In the genomic region with DNA sequence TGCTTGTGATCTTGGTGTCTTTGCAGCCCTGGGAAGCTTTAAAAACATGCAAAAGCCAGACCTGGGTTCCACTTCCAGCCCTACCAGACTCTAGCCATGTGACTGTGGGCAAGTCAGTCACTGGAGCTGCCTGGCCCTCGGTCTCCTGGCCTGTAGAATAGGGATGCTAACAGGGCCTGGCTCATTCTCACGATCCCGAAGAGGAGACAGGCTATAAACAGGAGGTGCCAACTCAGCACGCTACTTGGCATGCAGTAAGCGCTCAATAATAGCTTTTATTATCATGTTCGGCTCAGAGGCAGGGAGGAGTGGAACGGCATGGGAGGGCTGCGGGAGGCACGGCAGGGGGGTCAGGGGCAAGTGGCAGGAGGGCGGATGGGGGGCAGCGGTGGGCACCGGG, we compare ENCODE assay signal across 12 cellular contexts. TPM values are rescaled to one million over a fixed set of nuclear protein-coding genes. Genes with fewer than 3 reads are reported as not detected.
A peak's percentile ranks its signal among the peaks of the same experiment; 100 is the strongest.
DNase-seq lines count a peak whose midpoint lies in the region; ATAC-seq and TF ChIP-seq lines count a peak whose summit lies in the region.
"Had no signal": no experiment of that assay in that cellular context is flagged by ENCODE, and none has a peak within 500 bp of the region (broad histone marks: within the 10 kb centered on the region; RNA-seq: fewer than 3 reads in every experiment).

No MANE protein-coding gene starts in this region.

- no peak overlapping the region for H3K4me3 Mint-ChIP-seq in activated T-cell treated with anti-CD3 and anti-CD28 coated beads, Interleukin-2, amount 50 U/mL, for 24 hours
- peak overlapping the region; percentile 34 to 74 (median 36) for H3K4me3 Mint-ChIP-seq in T-cell
- peak overlapping the region; percentile 76 for H3K4me3 Mint-ChIP-seq in glutamatergic neuron (ENCODE audit: unreplicated experiment)
- peak overlapping the region; percentile 24 to 44 for H3K4me3 Mint-ChIP-seq in stimulated activated naive CD8-positive, alpha-beta T cell treated with anti-CD3 and anti-CD28 coated beads, Interleukin-15, amount 100 ng/mL, for 72 hours

- peaks cover 18 to 73% (median 47%) of the 10 kb centered on the region in 9 donors for H3K4me1 ChIP-seq in heart right ventricle
- H3K4me1 ChIP-seq in upper lobe of right lung, result peaks cover 33% of the 10 kb centered on the region

- no peaks in the 10 kb centered on the region for H3K9me3 Mint-ChIP-seq in activated T-cell treated with anti-CD3 and anti-CD28 coated beads, Interleukin-2, amount 50 U/mL, for 24 hours
- no peaks in the 10 kb centered on the region for H3K9me3 Mint-ChIP-seq in T-cell
- peaks cover 17% of the 10 kb centered on the region for H3K9me3 Mint-ChIP-seq in glutamatergic neuron (ENCODE audit: unreplicated experiment)
- no peaks in the 10 kb centered on the region for H3K9me3 Mint-ChIP-seq in stimulated activated naive CD8-positive, alpha-beta T cell treated with anti-CD3 and anti-CD28 coated beads, Interleukin-15, amount 100 ng/mL, for 72 hours
- H3K9me3 Mint-ChIP-seq: activated CD4-positive, alpha-beta T cell treated with anti-CD3 and anti-CD28 coated beads, Interleukin-2, amount 10 ng/mL, durations not matched to agents 7 days and 5 days had no signal

- H3K27ac ChIP-seq in heart right ventricle (no peak overlapping the region), upper lobe of right lung (no peak overlapping the region)
- H3K27ac ChIP-seq: adrenal gland had no signal

- peaks cover 9% of the 10 kb centered on the region for H3K27me3 Mint-ChIP-seq in activated T-cell treated with anti-CD3 and anti-CD28 coated beads, Interleukin-2, amount 50 U/mL, for 24 hours
- H3K27me3 Mint-ChIP-seq in T-cell (peaks cover 4 to 6% of the 10 kb centered on the region in 2 donors), glutamatergic neuron (ENCODE audit: unreplicated experiment) (peaks cover 18% of the 10 kb centered on the region)
- peaks cover 9% of the 10 kb centered on the region for H3K27me3 Mint-ChIP-seq in stimulated activated naive CD8-positive, alpha-beta T cell treated with anti-CD3 and anti-CD28 coated beads, Interleukin-15, amount 100 ng/mL, for 72 hours

- POLR2A ChIA-PET in T-cell (lab: Charles Lee), result interaction anchor here in 1 of 2 donors (0.6 kb wide), 1 partner anchor 17 kb away, joined by 12 read pairs; no protein-coding TSS in a partner anchor

- no peaks in the 10 kb centered on the region for H3K9me3 ChIP-seq in heart right ventricle
- H3K9me3 ChIP-seq in upper lobe of right lung, result no peaks in the 10 kb centered on the region
- H3K9me3 ChIP-seq: adrenal gland had no signal

- no peak for ATAC-seq in T-cell (replicated peaks in 1 of 4)
- ATAC-seq in stimulated activated naive CD8-positive, alpha-beta T cell treated with anti-CD3 and anti-CD28 coated beads, Interleukin-15, amount 100 ng/mL, for 72 hours, result no peak
- no peak for ATAC-seq in heart right ventricle
- ATAC-seq in upper lobe of right lung, result no peak

- peaks cover 0 to 23% (median 15%) of the 10 kb centered on the region in 9 donors for H3K36me3 ChIP-seq in heart right ventricle
- H3K36me3 ChIP-seq in upper lobe of right lung, result peaks cover 13% of the 10 kb centered on the region

- H3K4me3 ChIP-seq in heart right ventricle, result no peak overlapping the region
- H3K4me3 ChIP-seq in upper lobe of right lung, result no peak overlapping the region

- H3K27ac Mint-ChIP-seq in activated T-cell treated with anti-CD3 and anti-CD28 coated beads, Interleukin-2, amount 50 U/mL, for 24 hours, result peak overlapping the region; percentile 47
- H3K27ac Mint-ChIP-seq in T-cell, result no peak overlapping the region
- no peak overlapping the region for H3K27ac Mint-ChIP-seq in glutamatergic neuron (ENCODE audit: unreplicated experiment)
- H3K27ac Mint-ChIP-seq in stimulated activated naive CD8-positive, alpha-beta T cell treated with anti-CD3 and anti-CD28 coated beads, Interleukin-15, amount 100 ng/mL, for 72 hours, result peak overlapping the region; percentile 54 to 65
- H3K27ac Mint-ChIP-seq: activated CD4-positive, alpha-beta T cell treated with anti-CD3 and anti-CD28 coated beads, Interleukin-2, amount 10 ng/mL, durations not matched to agents 7 days and 5 days had no signal

- intact Hi-C loops in heart right ventricle (cut with DNase I), result loop anchor here in 5 of 10 donors (5.0 to 10.0 kb wide), 4 partner anchors 67 to 328 kb away; no protein-coding TSS in a partner anchor
- intact Hi-C loops in upper lobe of right lung (cut with DNase I), result no loop called here

- WGBS in heart right ventricle, 2 donors, result 80 to 85% methylated on average over 12 of the region's 12 CpGs

- H3K27me3 ChIP-seq in heart right ventricle, result peaks cover 0 to 12% (median 2%) of the 10 kb centered on the region in 7 donors
- no peaks in the 10 kb centered on the region for H3K27me3 ChIP-seq in upper lobe of right lung
- H3K27me3 ChIP-seq: adrenal gland had no signal

- CTCF ChIA-PET in T-cell (lab: Charles Lee), result interaction anchor here in 1 of 2 donors (0.6 to 0.7 kb wide), 3 partner anchors 15 to 727 kb away, joined by 3 to 8 read pairs (median 7); no protein-coding TSS in a partner anchor

- TF ChIP-seq CTCF in glutamatergic neuron (IDR thresholded peaks at IDR 0.05; ENCODE audit: partially characterized antibody, unreplicated experiment), result no peak
- TF ChIP-seq CTCF in heart right ventricle (IDR thresholded peaks at IDR 0.05), result no peak
- TF ChIP-seq CTCF in upper lobe of right lung (IDR thresholded peaks at IDR 0.05), result no peak

- H3K4me1 Mint-ChIP-seq in activated T-cell treated with anti-CD3 and anti-CD28 coated beads, Interleukin-2, amount 50 U/mL, for 24 hours (ENCODE audit: low read depth), result peaks cover 37% of the 10 kb centered on the region
- peaks cover 23 to 43% (median 27%) of the 10 kb centered on the region in 3 donors for H3K4me1 Mint-ChIP-seq in T-cell
- H3K4me1 Mint-ChIP-seq in glutamatergic neuron (ENCODE audit: low read depth, unreplicated experiment), result peaks cover 6% of the 10 kb centered on the region
- peaks cover 71% of the 10 kb centered on the region for H3K4me1 Mint-ChIP-seq in stimulated activated naive CD8-positive, alpha-beta T cell treated with anti-CD3 and anti-CD28 coated beads, Interleukin-15, amount 100 ng/mL, for 72 hours

- H3K36me3 Mint-ChIP-seq in activated T-cell treated with anti-CD3 and anti-CD28 coated beads, Interleukin-2, amount 50 U/mL, for 24 hours (ENCODE audit: low read depth), result peaks cover 36% of the 10 kb centered on the region
- H3K36me3 Mint-ChIP-seq in T-cell, result no peaks in the 10 kb centered on the region
- H3K36me3 Mint-ChIP-seq in glutamatergic neuron (ENCODE audit: unreplicated experiment), result no peaks in the 10 kb centered on the region

- DNase-seq in activated T-cell treated with anti-CD3 and anti-CD28 coated beads, Interleukin-2, amount 50 U/mL, for 24 hours, result no peak
- DNase-seq in activated T-cell treated with anti-CD3 and anti-CD28 coated beads for 4 hours (no peak), T-cell (no peak), glutamatergic neuron (no peak), heart right ventricle (no peak), upper lobe of right lung (no peak)
- DNase-seq in stimulated activated naive CD8-positive, alpha-beta T cell treated with anti-CD3 and anti-CD28 coated beads, Interleukin-15, amount 100 ng/mL, for 72 hours, result no peak
- no peak for DNase-seq in activated effector memory CD4-positive, alpha-beta T cell treated with anti-CD3 and anti-CD28 coated beads, Interleukin-2, amount 50 U/mL, for 16 hours
- DNase-seq: activated CD4-positive, alpha-beta T cell treated with anti-CD3 and anti-CD28 coated beads, Interleukin-2, amount 10 ng/mL, durations not matched to agents 7 days and 5 days; NCI-H2081 treated with DMSO at 0.1 percent for 48 hours had no signal

RNA-seq across cellular contexts. Expression of gene CTXN1, which starts 1.7 kb away (rescaled TPM):
- total RNA-seq in T-cell (under 1 TPM in 4 of 5 donors, not detected in 1; 0.19 to 0.47 (median 0.30) TPM), glutamatergic neuron (ENCODE audit: unreplicated experiment) (90.6 TPM), heart right ventricle (under 1 TPM in 6 of 10 donors, not detected in 4; 0.18 to 0.44 (median 0.24) TPM), upper lobe of right lung (1.2 TPM)
- under 1 TPM in 1 of 2 donors, not detected in 1; 0.74 TPM for polyA plus RNA-seq in heart right ventricle
- total RNA-seq: activated CD4-positive, alpha-beta T cell treated with anti-CD3 and anti-CD28 coated beads, Interleukin-2, amount 10 ng/mL, durations not matched to agents 7 days and 5 days had no signal

RNA-seq across cellular contexts. Expression of gene SNAPC2, which starts 4.1 kb away (rescaled TPM):
- total RNA-seq in T-cell, result 10 to 100 TPM in 4 of 5 donors, 1 to 10 TPM in 1; 9.0 to 22.9 (median 18.6) TPM
- total RNA-seq in glutamatergic neuron (ENCODE audit: unreplicated experiment), result 18.6 TPM
- total RNA-seq in heart right ventricle, result 10 to 100 TPM in 3 of 10 donors, 1 to 10 TPM in 7; 5.7 to 12.9 (median 9.5) TPM
- 10 to 100 TPM in 1 of 2 donors, 1 to 10 TPM in 1; 7.3 to 26.1 TPM for polyA plus RNA-seq in heart right ventricle
- total RNA-seq in upper lobe of right lung, result 28.9 TPM

RNA-seq across cellular contexts. Expression of gene TGFBR3L, which starts 9.6 kb away (rescaled TPM):
- total RNA-seq in T-cell (1 to 10 TPM in 3 of 5 donors, under 1 TPM in 2; 0.76 to 4.5 (median 1.3) TPM), glutamatergic neuron (ENCODE audit: unreplicated experiment) (0.69 TPM), heart right ventricle (10 to 100 TPM in 2 of 10 donors, 1 to 10 TPM in 8; 1.1 to 11.6 (median 4.7) TPM), upper lobe of right lung (1.2 TPM)
- polyA plus RNA-seq in heart right ventricle, result 1 to 10 TPM; 1.9 to 2.3 TPM
- total RNA-seq: G401 had no signal

RNA-seq across cellular contexts. Expression of gene TIMM44, which starts 19.2 kb away (rescaled TPM):
- total RNA-seq in T-cell, result 10 to 100 TPM; 72.7 to 99.4 (median 90.3) TPM
- total RNA-seq in glutamatergic neuron (ENCODE audit: unreplicated experiment), result 109 TPM
- 10 to 100 TPM; 54.9 to 97.5 (median 71.4) TPM for total RNA-seq in heart right ventricle
- polyA plus RNA-seq in heart right ventricle, result 100 to 1,000 TPM; 110 to 188 TPM
- 49.8 TPM for total RNA-seq in upper lobe of right lung

RNA-seq across cellular contexts. Expression of gene MAP2K7, which starts 20.6 kb away (rescaled TPM):
- 10 to 100 TPM; 68.1 to 93.1 (median 73.5) TPM for total RNA-seq in T-cell
- 44.2 TPM for total RNA-seq in glutamatergic neuron (ENCODE audit: unreplicated experiment)
- 10 to 100 TPM; 21.3 to 32.5 (median 24.6) TPM for total RNA-seq in heart right ventricle
- polyA plus RNA-seq in heart right ventricle, result 10 to 100 TPM; 13.1 to 53.8 TPM
- 36.4 TPM for total RNA-seq in upper lobe of right lung

Comparison
In these comparisons a context has a peak if more than half of its experiments do, and no peak if none do; other contexts are left out.
1. H3K27ac Mint-ChIP-seq: peak in activated T-cell treated with anti-CD3 and anti-CD28 coated beads, Interleukin-2, amount 50 U/mL, for 24 hours (single experiment) and stimulated activated naive CD8-positive, alpha-beta T cell treated with anti-CD3 and anti-CD28 coated beads, Interleukin-15, amount 100 ng/mL, for 72 hours (2 of 2); none in T-cell (0 of 2) and glutamatergic neuron (single experiment).
2. RNA of gene CTXN1, which starts 1.7 kb away (total RNA-seq): 90.6 TPM in glutamatergic neuron (single experiment); 1.2 TPM in upper lobe of right lung (single experiment), 0.18 to 0.44 TPM in heart right ventricle and 0.19 to 0.47 TPM in T-cell; every median in the first group is over 10 times any median in the second.